ENCODE assay signal across 22 cellular contexts in the genomic region with DNA sequence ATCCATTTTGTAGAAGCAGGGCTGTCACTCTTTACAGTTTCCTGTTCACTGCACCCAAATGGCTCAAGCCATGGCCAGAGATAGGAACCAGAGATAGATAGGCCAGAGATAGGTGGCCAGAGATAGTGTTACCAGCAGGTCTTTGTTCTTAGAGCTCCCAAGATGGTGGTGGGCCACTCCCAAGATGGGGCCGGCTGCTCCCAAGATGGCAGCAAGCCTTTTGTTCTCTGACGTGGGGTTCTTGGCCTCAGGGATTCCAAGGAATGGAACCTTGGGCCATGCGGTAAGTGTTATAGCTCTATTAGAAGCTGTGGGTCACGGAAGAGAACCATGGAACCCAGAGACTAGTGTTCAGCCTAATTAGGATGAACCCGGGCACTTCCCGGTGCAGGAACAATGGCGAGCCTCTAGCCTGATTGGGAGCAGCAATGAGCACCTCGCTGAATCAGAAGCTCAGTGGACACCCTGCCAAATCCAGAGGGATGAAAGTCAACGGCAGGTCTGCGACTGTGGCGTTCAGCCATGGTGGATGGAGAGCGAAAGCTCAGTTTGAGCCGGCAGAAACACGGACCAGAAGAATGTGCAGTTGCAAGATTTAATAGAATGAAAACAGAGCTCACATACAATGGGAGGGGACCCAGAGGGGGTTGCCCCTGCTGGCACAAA. TPM values are rescaled to one million over a fixed set of nuclear protein-coding genes. Genes with fewer than 3 reads are reported as not detected.
DNase-seq lines count a peak whose midpoint lies in the region; FAIRE-seq and TF ChIP-seq lines count a peak whose summit lies in the region.
"Had no signal": no experiment of that assay in that cellular context is flagged by ENCODE, and none has a peak within 500 bp of the region (broad histone marks: within the 10 kb centered on the region; RNA-seq: fewer than 3 reads in every experiment).

No MANE protein-coding gene starts in this region.

- H3K4me3 Mint-ChIP-seq in H9: no peak overlapping the region
- no peak overlapping the region for H3K4me3 Mint-ChIP-seq in Calu3 (ENCODE audit: low read depth, unreplicated experiment)
- H3K4me3 Mint-ChIP-seq: CD14-positive monocyte, T-cell had no signal

- H2BK5ac ChIP-seq in H9 (ENCODE audit: insufficient read length, low read length) (no peak overlapping the region), H1 (ENCODE audit: low read depth, low read length) (no peak overlapping the region)

- BruUV-seq in Calu3 (replicated peaks; lab: Mats Ljungman, UMichigan): no TSS peak

- H3K23ac ChIP-seq in H9 (ENCODE audit: insufficient read length, low read depth, low read length) (no peak overlapping the region), H1 (ENCODE audit: insufficient read length) (no peak overlapping the region)

- H3K4ac ChIP-seq in H9 (ENCODE audit: low read depth, low read length) (no peak overlapping the region), H1 (replicated peaks; ENCODE audit: insufficient read length, low read depth, low read length) (no peak overlapping the region)

- CTCF ChIA-PET in H1 (lab: Charles Lee; ENCODE audit: partially characterized antibody): no interaction called here
- CTCF ChIA-PET in Calu3 (lab: Charles Lee): interaction anchor here (0.6 kb wide), 1 partner anchor 360 kb away, joined by 4 read pairs; no protein-coding TSS in a partner anchor

- H3K14ac ChIP-seq in H9 (ENCODE audit: insufficient read depth, low read length) (no peak overlapping the region), H1 (ENCODE audit: insufficient read length) (no peak overlapping the region)

- H3K9ac ChIP-seq in H9 (ENCODE audit: extremely low read depth, insufficient read length, low read length): no peak overlapping the region
- no peak overlapping the region for H3K9ac ChIP-seq in H1 (replicated peaks in 1 of 4; ENCODE audit: extremely low read depth in 1 of 4, low read depth in 3 of 4, low read length in 3 of 4)

- no peaks in the 10 kb centered on the region for H3K4me1 ChIP-seq in H9 (ENCODE audit: insufficient read depth, low read length)
- no peaks in the 10 kb centered on the region for H3K4me1 ChIP-seq in H1 (replicated peaks in 1 of 4; ENCODE audit: control insufficient read depth in 3 of 4, insufficient read depth in 4 of 4, low read length in 3 of 4)

- no peak overlapping the region for H4K91ac ChIP-seq in H9 (ENCODE audit: insufficient read length, low read depth, low read length)
- H4K91ac ChIP-seq in H1 (replicated peaks; ENCODE audit: insufficient read length, low read length): no peak overlapping the region

- no peak overlapping the region for H3K4me2 ChIP-seq in H9 (ENCODE audit: insufficient read depth, insufficient read length, low read length)
- no peak overlapping the region for H3K4me2 ChIP-seq in H1 (ENCODE audit: insufficient read depth in 1 of 2, low read depth in 2 of 2, low read length in 2 of 2)

- H3K27ac Mint-ChIP-seq in H9: no peak overlapping the region; a peak in 2 of 7 replicates
- no peak overlapping the region for H3K27ac Mint-ChIP-seq in Calu3 (ENCODE audit: unreplicated experiment)
- H3K27ac Mint-ChIP-seq: T-cell had no signal

- no peak for FAIRE-seq in H1 (lab: Jason Lieb, UNC)
- FAIRE-seq: H54, HTR-8/SVneo had no signal

- H3K27me3 ChIP-seq in H9 (ENCODE audit: insufficient read depth, low read length): no peaks in the 10 kb centered on the region
- H3K27me3 ChIP-seq in H1 (replicated peaks in 1 of 4; ENCODE audit: control insufficient read depth in 3 of 4, extremely low read depth in 1 of 4, insufficient read depth in 3 of 4, low read length in 3 of 4): no peaks in the 10 kb centered on the region

- TF ChIP-seq CTCF in H9 (conservative IDR thresholded peaks at IDR 0.05): no peak
- no peak for TF ChIP-seq CTCF in H1 (IDR thresholded peaks at IDR 0.05; ENCODE audit: control extremely low read depth in 1 of 3, insufficient read depth in 1 of 3, low read depth in 1 of 3, low read length in 3 of 3)
- TF ChIP-seq CTCF in Calu3 (IDR thresholded peaks at IDR 0.05; ENCODE audit: unreplicated experiment): no peak

- H3K23me2 ChIP-seq in H9 (ENCODE audit: insufficient read length, low read depth, low read length, poor library complexity, severe bottlenecking) (no peaks in the 10 kb centered on the region), H1 (ENCODE audit: low read depth, low read length) (no peaks in the 10 kb centered on the region)

- no peak overlapping the region for H3K56ac ChIP-seq in H9 (ENCODE audit: insufficient read length, low read depth, low read length)
- no peak overlapping the region for H3K56ac ChIP-seq in H1 (replicated peaks; ENCODE audit: insufficient read length, low read depth, low read length)

- H3K4me1 Mint-ChIP-seq in H9 (peaks cover 5 to 9% of the 10 kb centered on the region in 2 experiments; a peak in 3 of 4 replicates), Calu3 (ENCODE audit: low read depth, unreplicated experiment) (no peaks in the 10 kb centered on the region)
- H3K4me1 Mint-ChIP-seq: CD14-positive monocyte, T-cell had no signal

- no peak for TF ChIP-seq EP300 in H1 (IDR thresholded peaks at IDR 0.05; ENCODE audit: borderline replicate concordance in 1 of 2, low read depth in 2 of 2, low read length in 2 of 2)

- POLR2A ChIA-PET in H1 (lab: Charles Lee; ENCODE audit: partially characterized antibody): no interaction called here

- H3K4me3 ChIP-seq in H1 (ENCODE audit: extremely low read depth in 1 of 4, insufficient read depth in 2 of 4, low read depth in 3 of 4, low read length in 4 of 4): no peak overlapping the region
- H3K4me3 ChIP-seq: SK-N-MC had no signal

- H2BK20ac ChIP-seq in H9 (ENCODE audit: low read depth, low read length, poor library complexity, severe bottlenecking) (no peak overlapping the region), H1 (ENCODE audit: low read length) (no peak overlapping the region)

- no peak overlapping the region for H3K27ac ChIP-seq in H9 (ENCODE audit: insufficient read length, low read depth, low read length)
- H3K27ac ChIP-seq in H1 (ENCODE audit: low read depth, low read length): no peak overlapping the region
- H3K27ac ChIP-seq: SK-N-MC had no signal

- H3K27me3 Mint-ChIP-seq in H9 (ENCODE audit: low read depth) (no peaks in the 10 kb centered on the region), Calu3 (ENCODE audit: unreplicated experiment) (no peaks in the 10 kb centered on the region)
- H3K27me3 Mint-ChIP-seq: T-cell had no signal

- H3K79me1 ChIP-seq in H9 (ENCODE audit: insufficient read depth, low read depth, low read length, poor library complexity, severe bottlenecking) (no peaks in the 10 kb centered on the region), H1 (ENCODE audit: low read depth, low read length) (no peaks in the 10 kb centered on the region)

- H2AFZ ChIP-seq in H9 (ENCODE audit: low read length) (no peak overlapping the region), H1 (ENCODE audit: low read length) (peak overlapping the region; percentile 76; the same call in 1 of the 2 replicates)

- H2BK15ac ChIP-seq in H9 (ENCODE audit: low read depth, low read length): no peak overlapping the region
- H2BK15ac ChIP-seq in H1 (ENCODE audit: low read length): no peak overlapping the region

- H3T11ph ChIP-seq in H9 (ENCODE audit: low read length): no peak overlapping the region

- no peaks in the 10 kb centered on the region for H3K79me2 ChIP-seq in H9 (ENCODE audit: insufficient read depth, low read length)
- no peaks in the 10 kb centered on the region for H3K79me2 ChIP-seq in H1 (ENCODE audit: control insufficient read depth in 1 of 2, insufficient read depth in 2 of 2, low read length in 2 of 2)

- no peak overlapping the region for H4K5ac ChIP-seq in H9 (ENCODE audit: insufficient read length, low read depth, low read length)
- no peak overlapping the region for H4K5ac ChIP-seq in H1 (ENCODE audit: insufficient read length, low read depth, low read length)

- no CpG with 5 or more reads among the region's 14 CpGs for WGBS in H9 (ENCODE audit: extremely low coverage, insufficient read length, low lambda C conversion rate)
- WGBS in H1 (ENCODE audit: extremely low coverage in 1 of 2, insufficient coverage in 1 of 2, insufficient read length in 1 of 2, insufficient replicate concordance in 2 of 2, low coverage in 1 of 2, low lambda C conversion rate in 2 of 2, missing lambda C conversion rate in 1 of 2), 2 experiments: 91% methylated on average over 14 of the region's 14 CpGs; no CpG with 5 or more reads in 1 of the 2 experiments

- no peaks in the 10 kb centered on the region for H3K36me3 ChIP-seq in H1 (ENCODE audit: control insufficient read depth in 2 of 4, insufficient read depth in 4 of 4, low read length in 3 of 4)

- TF ChIP-seq POLR2A in H1 (IDR thresholded peaks at IDR 0.05; ENCODE audit: control extremely low read depth in 1 of 2, low read depth in 2 of 2, low read length in 2 of 2): no peak

- DNase-seq in H9 (no peak), NCI-H2227 treated with DMSO at 0.1 percent for 48 hours (lab: John Stamatoyannopoulos, UW) (peak; percentile 66), H1 (ENCODE audit: low read depth in 1 of 2, low spot score in 2 of 2) (no peak), Calu3 (no peak), LoVo (ENCODE audit: low spot score) (no peak), epidermal melanocyte (ENCODE audit: insufficient read length, low spot score) (no peak), SHP77 treated with DMSO at 0.1 percent for 48 hours (lab: John Stamatoyannopoulos, UW) (no peak)
- DNase-seq: ACHN; AML-193; IMR-90; NCI-H1092 treated with DMSO at 0.1 percent for 48 hours; NCI-H1694; NCI-H446; NCI-H526 treated with DMSO at 0.1 percent for 48 hours; NK-92 treated with Interleukin-12 subunit alpha and Interleukin-12 subunit beta, amount 100 ng/mL, for 24 hours; Right ventricle myocardium superior; T-cell; T-helper 9 cell had no signal

- H3K36me3 Mint-ChIP-seq in H9 (ENCODE audit: insufficient read depth in 1 of 3, low read depth in 3 of 3) (no peaks in the 10 kb centered on the region; a peak in 1 of 7 replicates), Calu3 (ENCODE audit: insufficient read depth, unreplicated experiment) (no peaks in the 10 kb centered on the region)
- H3K36me3 Mint-ChIP-seq: CD14-positive monocyte, T-cell had no signal

- H4K8ac ChIP-seq in H9 (replicated peaks; ENCODE audit: insufficient read length, low read depth, low read length) (no peak overlapping the region), H1 (ENCODE audit: extremely low read depth, insufficient read depth, low read length) (no peak overlapping the region)

- H4K20me1 ChIP-seq in H9 (ENCODE audit: control insufficient read depth, insufficient read depth, insufficient read length): no peaks in the 10 kb centered on the region
- no peaks in the 10 kb centered on the region for H4K20me1 ChIP-seq in H1 (replicated peaks in 1 of 2; ENCODE audit: control insufficient read depth in 1 of 2, insufficient read depth in 2 of 2, low read length in 2 of 2)

- H2AK5ac ChIP-seq in H9 (ENCODE audit: insufficient read length, low read length) (no peak overlapping the region), H1 (ENCODE audit: low read depth, low read length) (no peak overlapping the region)

- no peak for TF ChIP-seq RAD21 in H1 (IDR thresholded peaks at IDR 0.05 in 1 of 2, conservative IDR thresholded peaks at IDR 0.05 in 1 of 2; ENCODE audit: low read depth in 2 of 2, low read length in 2 of 2)

- no peaks in the 10 kb centered on the region for H3K9me3 ChIP-seq in H9 (ENCODE audit: control insufficient read depth, low read depth, low read length)
- H3K9me3 ChIP-seq in H1 (ENCODE audit: insufficient read depth in 2 of 2, low read depth in 1 of 2, low read length in 1 of 2): no peaks in the 10 kb centered on the region

- H3K18ac ChIP-seq in H9 (ENCODE audit: insufficient read length, low read depth, low read length) (no peak overlapping the region), H1 (ENCODE audit: extremely low read depth, low read length) (no peak overlapping the region)

- H2BK120ac ChIP-seq in H9 (ENCODE audit: low read depth, low read length, poor library complexity, severe bottlenecking) (peak overlapping the region; percentile 38), H1 (replicated peaks; ENCODE audit: low read depth, low read length) (no peak overlapping the region)

- intact Hi-C loops in Calu3 (cut with micrococcal nuclease; ENCODE audit: unreplicated experiment): no loop called here

- H2BK12ac ChIP-seq in H9 (ENCODE audit: insufficient read length, low read depth, low read length): no peak overlapping the region
- H2BK12ac ChIP-seq in H1 (ENCODE audit: low read depth, low read length): no peak overlapping the region

- H3K9me3 Mint-ChIP-seq in H9: no peaks in the 10 kb centered on the region; a peak in 1 of 5 replicates
- no peaks in the 10 kb centered on the region for H3K9me3 Mint-ChIP-seq in Calu3 (ENCODE audit: low read depth, unreplicated experiment)

RNA-seq across cellular contexts. Expression of a gene that starts 45.0 kb away (rescaled TPM):
- total RNA-seq in H9 (2021): not detected in 2 replicates
- total RNA-seq in H1 (2021; fragmentation: NEBNext Ultra II Directional; extraction: Animal tissue kit (Norgen Biotek cat#: 25700)): not detected in 2 replicates
- polyA plus RNA-seq in H1 (2011; rRNA removed): 0.02 TPM in 1 of 2 replicates, not detected in the other
- 0.04 TPM for polyA plus RNA-seq in H1 (2011; cell fraction: cytosol; rRNA removed)
- polyA plus RNA-seq in H1 (2011; cell fraction: nucleus; rRNA removed): not detected
- polyA plus RNA-seq in H1 (2012, experiment 1 of 2): not detected in 4 replicates
- not detected for polyA plus RNA-seq in H1 (2012, experiment 2 of 2)
- polyA plus RNA-seq in H1 (2013, experiment 1 of 2): 0.16 TPM
- polyA plus RNA-seq in H1 (2013, experiment 2 of 2): 0.11 TPM
- polyA minus RNA-seq in H1 (2011; rRNA and poly(A)+ RNA removed): 0.56 TPM in 1 of 2 replicates, not detected in the other
- polyA minus RNA-seq in H1 (2011; cell fraction: cytosol; rRNA and poly(A)+ RNA removed): not detected
- polyA minus RNA-seq in H1 (2011; cell fraction: nucleus; rRNA and poly(A)+ RNA removed): 0.70 TPM
- total RNA-seq in Calu3 (2022): 0.27 TPM in 1 of 2 replicates, not detected in the other
